Comparison of ENCODE assay signal across 1 cellular context in genomic region chr18:8073167-8073566, GRCh38.
TF ChIP-seq lines count a peak whose summit lies in the region.

No MANE protein-coding gene starts in this region.

TF ChIP-seq in HEK293, 187 proteins besides CTCF, POLR2A, EP300 and RAD21 (continued from another document):
- no peak for TF ChIP-seq ZNF623 (tag by site-specific recombination; IDR thresholded peaks at IDR 0.05)
